ENCODE assay signal across 1 cellular context in genomic region chr22:21764038-21764804, GRCh38.
TF ChIP-seq lines count a peak whose summit lies in the region.

No MANE protein-coding gene starts in this region.

TF ChIP-seq in WTC11, 78 proteins besides CTCF, POLR2A, EP300 and RAD21 (continued from another document):
- TF ChIP-seq ERG (CRISPR knock-in tag; IDR thresholded peaks at IDR 0.05) (no peak), USF1 (CRISPR knock-in tag; IDR thresholded peaks at IDR 0.05) (no peak), ZBTB21 (CRISPR knock-in tag; IDR thresholded peaks at IDR 0.05; ENCODE audit: borderline replicate concordance) (no peak), ZNF138 (CRISPR knock-in tag; conservative IDR thresholded peaks at IDR 0.05) (no peak), ZNF317 (CRISPR knock-in tag; IDR thresholded peaks at IDR 0.05; ENCODE audit: borderline replicate concordance, low read depth) (no peak), GABPB1 (CRISPR knock-in tag; IDR thresholded peaks at IDR 0.05) (no peak)
